Comparison of ENCODE assay signal across 9 cellular contexts in the genomic region with DNA sequence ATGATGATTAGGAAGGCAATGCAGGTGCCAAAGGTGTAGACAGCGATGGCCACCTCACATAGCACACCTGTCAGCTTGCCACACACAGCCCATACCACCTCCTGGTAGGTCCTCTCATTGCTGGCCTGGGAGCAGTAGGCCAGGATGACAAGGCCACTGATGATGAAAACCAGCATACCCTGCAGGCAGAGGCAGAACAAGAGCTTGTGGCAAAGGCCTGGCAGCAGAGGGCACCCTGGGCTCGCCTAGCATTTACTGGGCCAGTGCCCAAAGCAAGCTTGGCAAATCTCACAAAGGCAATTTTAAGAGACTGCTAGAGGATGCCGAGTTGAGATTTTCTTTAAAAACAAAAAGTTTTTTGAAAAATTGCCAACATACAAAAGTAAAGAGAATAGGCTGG. TPM values are rescaled to one million over a fixed set of nuclear protein-coding genes. Genes with fewer than 3 reads are reported as not detected.
DNase-seq lines count a peak whose midpoint lies in the region; ATAC-seq and TF ChIP-seq lines count a peak whose summit lies in the region.
"Had no signal": no experiment of that assay in that cellular context is flagged by ENCODE, and none has a peak within 500 bp of the region (broad histone marks: within the 10 kb centered on the region; RNA-seq: fewer than 3 reads in every experiment).

No MANE protein-coding gene starts in this region.

- WGBS in prostate gland: 51% methylated on average over 3 of the region's 3 CpGs
- WGBS in suprapubic skin: 57% methylated on average over 3 of the region's 3 CpGs

- H3K27ac ChIP-seq in OCI-LY7 (ENCODE audit: low read depth, low read length, poor library complexity, severe bottlenecking) (no peak overlapping the region), prostate gland (no peak overlapping the region), suprapubic skin (no peak overlapping the region)

- H3K9me3 ChIP-seq in OCI-LY7 (ENCODE audit: low read length) (no peaks in the 10 kb centered on the region), prostate gland (no peaks in the 10 kb centered on the region), suprapubic skin (no peaks in the 10 kb centered on the region)

- H3K4me2 ChIP-seq in OCI-LY7 (ENCODE audit: low read length): no peak overlapping the region

- H3K4me1 ChIP-seq in OCI-LY7 (ENCODE audit: insufficient read depth, low read length, poor library complexity, severe bottlenecking) (peaks cover 3% of the 10 kb centered on the region), prostate gland (replicated peaks) (no peaks in the 10 kb centered on the region), suprapubic skin (peaks cover 6% of the 10 kb centered on the region)

- TF ChIP-seq POLR2A in prostate gland (IDR thresholded peaks at IDR 0.05) (no peak), suprapubic skin (IDR thresholded peaks at IDR 0.05) (no peak)

- no peaks in the 10 kb centered on the region for H3K9me2 ChIP-seq in OCI-LY7 (ENCODE audit: insufficient read depth, low read length)

- intact Hi-C loops in OCI-LY7 (cut with micrococcal nuclease; ENCODE audit: unreplicated experiment): loop anchor here (1.0 kb wide), 1 partner anchor 78 kb away; no protein-coding TSS in a partner anchor
- intact Hi-C loops in prostate gland (cut with DNase I): loop anchor here (5.0 kb wide), 1 partner anchor 79 kb away; no protein-coding TSS in a partner anchor

- H3K36me3 ChIP-seq in OCI-LY7 (ENCODE audit: insufficient read depth, low read length): no peaks in the 10 kb centered on the region
- no peaks in the 10 kb centered on the region for H3K36me3 ChIP-seq in prostate gland
- peaks cover 45% of the 10 kb centered on the region for H3K36me3 ChIP-seq in suprapubic skin

- no peak for ATAC-seq in GM19035 (IDR thresholded peaks at IDR 0.05; ENCODE audit: unreplicated experiment)
- no peak for ATAC-seq in GM18858 (IDR thresholded peaks at IDR 0.05; ENCODE audit: unreplicated experiment)
- ATAC-seq in HG02678 (IDR thresholded peaks at IDR 0.05; ENCODE audit: unreplicated experiment): no peak

- H3K4me3 ChIP-seq in OCI-LY7 (ENCODE audit: low read depth, low read length, poor library complexity, severe bottlenecking) (no peak overlapping the region), prostate gland (no peak overlapping the region), suprapubic skin (no peak overlapping the region)

- H2AFZ ChIP-seq in OCI-LY7 (ENCODE audit: low read length): no peak overlapping the region

- CTCF ChIA-PET in OCI-LY7 (lab: Charles Lee; ENCODE audit: unreplicated experiment): interaction anchor here (1.8 kb wide), 1 partner anchor 77 kb away, joined by 12 read pairs; no protein-coding TSS in a partner anchor

- no peak for TF ChIP-seq EP300 in suprapubic skin (IDR thresholded peaks at IDR 0.05)

- H4K20me1 ChIP-seq in OCI-LY7 (ENCODE audit: insufficient read depth, low read length): no peaks in the 10 kb centered on the region

- peak; percentile 30; the same call in 1 of the 2 replicates for TF ChIP-seq CTCF in GM12874 (IDR thresholded peaks at IDR 0.05; ENCODE audit: insufficient read depth, low read depth, low read length)
- TF ChIP-seq CTCF in OCI-LY7 (conservative IDR thresholded peaks at IDR 0.05; ENCODE audit: low read length): peak; percentile 36
- peak in 3 of 4 experiments; percentile 53 to 71 (median 56) for TF ChIP-seq CTCF in prostate gland (IDR thresholded peaks at IDR 0.05)
- TF ChIP-seq CTCF in suprapubic skin (IDR thresholded peaks at IDR 0.05): no peak

- H3K79me2 ChIP-seq in OCI-LY7 (ENCODE audit: insufficient read depth, low read depth, low read length): no peaks in the 10 kb centered on the region

- peak; percentile 33 for DNase-seq in OCI-LY7 (ENCODE audit: low spot score)
- DNase-seq in fibroblast of gingiva (ENCODE audit: low read depth): peak; percentile 77
- peak; percentile 66 for DNase-seq in prostate gland (ENCODE audit: low spot score)
- DNase-seq in suprapubic skin (ENCODE audit: low spot score in 2 of 2): no peak
- DNase-seq: NCI-H2227 treated with DMSO at 0.1 percent for 48 hours had no signal

- POLR2A ChIA-PET in OCI-LY7 (lab: Charles Lee): no interaction called here

- H3K27me3 ChIP-seq in prostate gland (replicated peaks; ENCODE audit: insufficient read depth) (no peaks in the 10 kb centered on the region), suprapubic skin (no peaks in the 10 kb centered on the region)

- BruUV-seq in OCI-LY7 (replicated peaks; lab: Mats Ljungman, UMichigan): no TSS peak

RNA-seq across cellular contexts. Expression of gene SLC38A7, which starts 5.9 kb away (rescaled TPM):
- total RNA-seq in OCI-LY7 (2014; rRNA removed; shearing (Covaris generic)): 5.5 and 6.1 TPM in 2 replicates
- total RNA-seq in OCI-LY7 (2022): 9.7 and 12.0 TPM in 2 replicates
- total RNA-seq in prostate gland: 10 to 100 TPM; 20.6 to 29.9 TPM
- 10 to 100 TPM in 3 of 4 donors, 1 to 10 TPM in 1; 8.9 to 14.5 (median 13.3) TPM for total RNA-seq in suprapubic skin

RNA-seq across cellular contexts. Expression of gene CNOT1, which starts 49.1 kb away (rescaled TPM):
- 209 and 230 TPM in 2 replicates for total RNA-seq in OCI-LY7 (2014; rRNA removed; shearing (Covaris generic))
- total RNA-seq in OCI-LY7 (2022): 288 and 325 TPM in 2 replicates
- 100 to 1,000 TPM; 102 to 190 TPM for total RNA-seq in prostate gland
- 100 to 1,000 TPM in 3 of 4 donors, 10 to 100 TPM in 1; 94.8 to 238 (median 143) TPM for total RNA-seq in suprapubic skin

RNA-seq across cellular contexts. Expression of gene GOT2, which starts 55.4 kb away (rescaled TPM):
- total RNA-seq in OCI-LY7 (2014; rRNA removed; shearing (Covaris generic)): 90.8 and 104 TPM in 2 replicates
- 280 and 308 TPM in 2 replicates for total RNA-seq in OCI-LY7 (2022)
- total RNA-seq in prostate gland: 100 to 1,000 TPM; 120 to 131 TPM
- total RNA-seq in suprapubic skin: 10 to 100 TPM; 44.9 to 92.5 (median 78.8) TPM

Comparison
In these comparisons a context has a peak if more than half of its experiments do, and no peak if none do; other contexts are left out.
1. CTCF ChIP-seq: peak in GM12874 (single experiment), OCI-LY7 (single experiment) and prostate gland (3 of 4); none in suprapubic skin (0 of 2).
2. DNase-seq: peak in OCI-LY7 (single experiment), fibroblast of gingiva (single experiment) and prostate gland (single experiment); none in suprapubic skin (0 of 2).